26 cellular contexts compared by ENCODE assay signal in the genomic region with DNA sequence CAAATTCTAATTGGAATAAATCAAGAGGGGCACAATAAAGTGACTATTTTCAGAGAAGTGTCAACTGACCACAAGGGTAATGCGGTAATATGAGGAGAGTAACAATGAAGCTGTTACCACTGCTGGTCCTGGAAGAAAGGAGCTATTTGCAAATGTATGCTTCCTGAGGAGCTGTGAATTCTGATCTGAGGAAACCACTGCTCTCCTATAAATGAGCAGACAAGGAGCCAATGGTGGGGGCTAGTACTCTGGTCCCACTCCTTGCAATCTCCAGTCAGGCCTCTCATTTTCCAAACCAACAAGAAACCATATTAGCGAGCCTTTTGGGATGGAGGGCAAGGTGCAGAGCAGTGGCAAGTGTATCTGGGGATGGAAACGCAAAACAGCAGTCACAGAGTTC.
"Had no signal": no experiment of that assay in that cellular context is flagged by ENCODE, and none has a peak within 500 bp of the region (broad histone marks: within the 10 kb centered on the region; RNA-seq: fewer than 3 reads in every experiment).

No MANE protein-coding gene starts in this region.

- ATAC-seq: activated naive CD4-positive, alpha-beta T cell treated with anti-CD3 and anti-CD28 coated beads, Interleukin-2, amount 50 U/mL, for 72 hours; activated T-cell treated with anti-CD3 and anti-CD28 coated beads, Interleukin-2, amount 50 U/mL, for 72 hours; body of pancreas; left ventricle myocardium superior; natural killer cell; right cardiac atrium; stimulated activated naive B cell treated with anti-CD40 and anti-IgM and Interleukin-4, amounts not matched to agents 10 μg/mL and 1 μg/mL and 100 μg/mL, for 72 hours; upper lobe of right lung had no signal

- H3K36me3 ChIP-seq: cardiac muscle cell, colonic mucosa, stomach, thyroid gland, upper lobe of right lung had no signal

- H3K9me3 ChIP-seq: body of pancreas, colonic mucosa, stomach, thyroid gland, upper lobe of right lung had no signal

- H3K27me3 Mint-ChIP-seq: stimulated activated naive B cell treated with anti-CD40 and anti-IgM and Interleukin-4, amounts not matched to agents 10 μg/mL and 1 μg/mL and 100 μg/mL, for 72 hours had no signal

- H3K27me3 ChIP-seq: body of pancreas, cardiac muscle cell, colonic mucosa, stomach, thyroid gland, upper lobe of right lung had no signal

- DNase-seq: activated CD4-positive, alpha-beta T cell treated with anti-CD3 and anti-CD28 coated beads for 4 hours; activated CD4-positive, alpha-beta T cell treated with anti-CD3 and anti-CD28 coated beads, Interleukin-2, amount 50 U/mL, for 4 hours; activated naive CD4-positive, alpha-beta T cell; activated T-cell treated with anti-CD3 and anti-CD28 coated beads for 4 hours; activated T-cell treated with anti-CD3 and anti-CD28 coated beads, Interleukin-2, amount 50 U/mL, for 72 hours; anterior cingulate cortex; body of pancreas; cerebellar nuclear complex; colonic mucosa; effector CD8-positive, alpha-beta T cell; islet precursor cell; left ventricle myocardium superior; mammary epithelial cell; natural killer cell; posterior cingulate gyrus; right cardiac atrium; stimulated activated CD4-positive, alpha-beta T cell treated with anti-CD3 and anti-CD28 coated beads, Interleukin-15, amount 100 ng/mL, for 24 hours; stimulated activated CD4-positive, alpha-beta T cell treated with anti-CD3 and anti-CD28 coated beads, Interleukin-2, amount 100 ng/mL, for 24 hours; stimulated activated naive B cell treated with anti-CD40 and anti-IgM and Interleukin-4, amounts not matched to agents 10 μg/mL and 1 μg/mL and 100 μg/mL, for 72 hours; stomach; T-helper 1 cell; thyroid gland; upper lobe of right lung had no signal

- H3K4me1 Mint-ChIP-seq: natural killer cell; stimulated activated naive B cell treated with anti-CD40 and anti-IgM and Interleukin-4, amounts not matched to agents 10 μg/mL and 1 μg/mL and 100 μg/mL, for 72 hours had no signal

- H3K27ac Mint-ChIP-seq: activated naive CD4-positive, alpha-beta T cell treated with anti-CD3 and anti-CD28 coated beads, Interleukin-2, amount 50 U/mL, for 72 hours; activated T-cell treated with anti-CD3 and anti-CD28 coated beads, Interleukin-2, amount 50 U/mL, for 72 hours; natural killer cell; stimulated activated naive B cell treated with anti-CD40 and anti-IgM and Interleukin-4, amounts not matched to agents 10 μg/mL and 1 μg/mL and 100 μg/mL, for 72 hours; T-helper 2 cell treated with Interferon-gamma antibody and Interleukin-4, amounts not matched to agents 5 μg/mL and 100 μg/mL, for 36 hours had no signal

- H3K4me3 ChIP-seq: body of pancreas, cardiac muscle cell, colonic mucosa, stomach, thyroid gland, upper lobe of right lung had no signal

- H3K4me1 ChIP-seq: body of pancreas, colonic mucosa, stomach, thyroid gland, upper lobe of right lung had no signal

- H3K9me3 Mint-ChIP-seq: stimulated activated naive B cell treated with anti-CD40 and anti-IgM and Interleukin-4, amounts not matched to agents 10 μg/mL and 1 μg/mL and 100 μg/mL, for 72 hours had no signal

- H3K4me3 Mint-ChIP-seq: activated T-cell treated with anti-CD3 and anti-CD28 coated beads, Interleukin-2, amount 50 U/mL, for 72 hours; natural killer cell; stimulated activated naive B cell treated with anti-CD40 and anti-IgM and Interleukin-4, amounts not matched to agents 10 μg/mL and 1 μg/mL and 100 μg/mL, for 72 hours; T-helper 2 cell treated with Interferon-gamma antibody and Interleukin-4, amounts not matched to agents 5 μg/mL and 100 μg/mL, for 36 hours had no signal

- H3K36me3 Mint-ChIP-seq: activated naive CD4-positive, alpha-beta T cell treated with anti-CD3 and anti-CD28 coated beads, Interleukin-2, amount 50 U/mL, for 72 hours; natural killer cell; stimulated activated naive B cell treated with anti-CD40 and anti-IgM and Interleukin-4, amounts not matched to agents 10 μg/mL and 1 μg/mL and 100 μg/mL, for 72 hours had no signal

- H3K27ac ChIP-seq: body of pancreas, cardiac muscle cell, colonic mucosa, stomach, thyroid gland, upper lobe of right lung had no signal
